20 cellular contexts compared by ENCODE assay signal in genomic region chr14:76868453-76869170, GRCh38. TPM values are rescaled to one million over a fixed set of nuclear protein-coding genes. Genes with fewer than 3 reads are reported as not detected.
DNase-seq lines count a peak whose midpoint lies in the region; ATAC-seq and TF ChIP-seq lines count a peak whose summit lies in the region.
"Had no signal": no experiment of that assay in that cellular context is flagged by ENCODE, and none has a peak within 500 bp of the region (broad histone marks: within the 10 kb centered on the region; RNA-seq: fewer than 3 reads in every experiment).

No MANE protein-coding gene starts in this region.

- intact Hi-C loops in lower lobe of right lung (cut with DNase I), result no loop called here

- H3K79me2 ChIP-seq in DND-41 (ENCODE audit: insufficient read depth, low read length), result no peaks in the 10 kb centered on the region

- H3K27me3 ChIP-seq in DND-41 (ENCODE audit: insufficient read depth, low read length, poor library complexity) (peaks cover 4% of the 10 kb centered on the region), lower lobe of right lung (ENCODE audit: low read depth) (peaks cover 5% of the 10 kb centered on the region)

- H3K4me1 ChIP-seq in DND-41 (ENCODE audit: insufficient read depth, low read length), result no peaks in the 10 kb centered on the region
- peaks cover 37% of the 10 kb centered on the region for H3K4me1 ChIP-seq in lower lobe of right lung
- H3K4me1 ChIP-seq: HAP-1 had no signal

- H3K4me1 Mint-ChIP-seq in T-helper 17 cell, result peaks cover 22% of the 10 kb centered on the region

- ATAC-seq in DND-41 (ENCODE audit: insufficient read depth, low read depth), result no peak
- no peak for ATAC-seq in T-helper 17 cell
- ATAC-seq in lower lobe of right lung, result no peak
- no peak for ATAC-seq in HG02885 (IDR thresholded peaks at IDR 0.05; ENCODE audit: poor library complexity, unreplicated experiment)
- ATAC-seq in HG03196 (IDR thresholded peaks at IDR 0.05; ENCODE audit: unreplicated experiment), result no peak
- ATAC-seq: K562, SK-N-SH treated with all-trans-retinoic acid at 6 μM for 48 hours had no signal

- no peaks in the 10 kb centered on the region; the same call in 1 of the 2 replicates for H4K20me1 ChIP-seq in DND-41 (ENCODE audit: insufficient read depth, low read length)

- no peaks in the 10 kb centered on the region for H3K36me3 Mint-ChIP-seq in T-helper 17 cell (ENCODE audit: low read depth)
- H3K36me3 Mint-ChIP-seq: T-cell had no signal

- H2AFZ ChIP-seq in DND-41 (ENCODE audit: low read depth, low read length), result no peak overlapping the region

- H3K27ac Mint-ChIP-seq in T-helper 17 cell, result peak overlapping the region; percentile 76
- H3K27ac Mint-ChIP-seq: T-cell had no signal

- no peak overlapping the region for H3K4me3 Mint-ChIP-seq in T-helper 17 cell

- H3K9ac ChIP-seq in DND-41 (ENCODE audit: low read depth, low read length), result no peak overlapping the region

- no peak overlapping the region for H3K4me3 ChIP-seq in DND-41 (ENCODE audit: low read depth in 1 of 2, low read length in 2 of 2)
- H3K4me3 ChIP-seq in lower lobe of right lung, result no peak overlapping the region
- H3K4me3 ChIP-seq: HAP-1, K562 had no signal

- H3K36me3 ChIP-seq in DND-41 (ENCODE audit: insufficient read depth, low read length) (no peaks in the 10 kb centered on the region), lower lobe of right lung (no peaks in the 10 kb centered on the region)
- H3K36me3 ChIP-seq: HAP-1 had no signal

- no peaks in the 10 kb centered on the region for H3K9me3 ChIP-seq in DND-41 (ENCODE audit: insufficient read depth, low read length, severe bottlenecking)
- H3K9me3 ChIP-seq in T-helper 17 cell (ENCODE audit: control insufficient read depth, low read length, poor library complexity, severe bottlenecking), result no peaks in the 10 kb centered on the region
- H3K9me3 ChIP-seq in lower lobe of right lung, result no peaks in the 10 kb centered on the region
- H3K9me3 ChIP-seq: HAP-1 had no signal

- H3K27me3 Mint-ChIP-seq in T-helper 17 cell, result no peaks in the 10 kb centered on the region

- no peak overlapping the region for H3K27ac ChIP-seq in DND-41 (ENCODE audit: low read length)
- H3K27ac ChIP-seq in lower lobe of right lung, result no peak overlapping the region
- H3K27ac ChIP-seq: C4-2B had no signal

- no peak overlapping the region for H3K4me2 ChIP-seq in DND-41 (ENCODE audit: insufficient read depth, low read length)

- DNase-seq in Ammon's horn (ENCODE audit: low spot score), result peak; percentile 41
- DNase-seq in DND-41, result no peak
- DNase-seq in T-helper 17 cell, result no peak
- DNase-seq in myocyte (ENCODE audit: low read depth), result peak; percentile 64
- DNase-seq in lower lobe of right lung, result no peak
- DNase-seq: NCI-H1105, NCI-H2081, NCI-H510A, NCI-H748 treated with DMSO at 0.1 percent for 48 hours, OCI-M1, SHP77 treated with DMSO at 0.1 percent for 48 hours, T-cell had no signal

- TF ChIP-seq CTCF in DND-41 (IDR thresholded peaks at IDR 0.05; ENCODE audit: borderline replicate concordance, extremely low read depth, low read length, poor library complexity, severe bottlenecking) (peak; percentile 9), lower lobe of right lung (IDR thresholded peaks at IDR 0.05) (no peak)

RNA-seq across cellular contexts. Expression of gene LRRC74A, which starts 42.4 kb away (rescaled TPM):
- total RNA-seq in T-helper 17 cell (not detected), myocyte (not detected in 2 replicates), lower lobe of right lung (not detected)
- polyA plus RNA-seq in myocyte (2012), result not detected
- total RNA-seq: A673, K562, RPMI7951, T-cell had no signal
- polyA plus RNA-seq: K562 had no signal

RNA-seq across cellular contexts. Expression of gene ANGEL1, which starts 55.9 kb away (rescaled TPM):
- total RNA-seq in T-helper 17 cell (10 to 100 TPM; 11.9 to 14.0 TPM), myocyte (15.0 and 18.7 TPM in 2 replicates), lower lobe of right lung (28.9 TPM)
- 14.2 TPM for polyA plus RNA-seq in myocyte (2012)

Comparison
In these comparisons a context has a peak if more than half of its experiments do, and no peak if none do; other contexts are left out.
1. DNase-seq: peak in Ammon's horn (single experiment) and myocyte (single experiment); none in DND-41 (single experiment), T-helper 17 cell (0 of 3) and lower lobe of right lung (single experiment).